In the genomic region with DNA sequence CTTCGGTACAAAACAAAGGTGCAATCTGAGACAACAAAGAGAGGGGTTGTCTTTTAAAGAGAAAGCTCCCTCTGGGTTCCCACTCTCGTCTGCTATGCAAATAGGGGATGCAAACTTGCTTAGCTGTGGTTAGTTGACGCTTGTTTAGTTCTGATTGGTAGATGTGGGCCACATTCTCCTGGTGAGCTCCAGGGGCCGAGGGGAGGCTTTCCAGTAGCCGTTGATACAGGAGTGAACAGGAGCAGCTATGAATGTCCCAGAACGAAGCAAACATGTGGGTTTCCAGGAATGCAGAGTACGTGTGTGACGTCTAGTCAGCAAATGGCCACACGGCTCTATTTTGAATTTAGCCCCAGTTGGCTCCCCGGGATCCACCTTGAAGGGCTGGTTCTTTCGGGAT, we compare ENCODE assay signal across 15 cellular contexts. TPM values are rescaled to one million over a fixed set of nuclear protein-coding genes. Genes with fewer than 3 reads are reported as not detected.
DNase-seq lines count a peak whose midpoint lies in the region; ATAC-seq and TF ChIP-seq lines count a peak whose summit lies in the region.
"Had no signal": no experiment of that assay in that cellular context is flagged by ENCODE, and none has a peak within 500 bp of the region (broad histone marks: within the 10 kb centered on the region; RNA-seq: fewer than 3 reads in every experiment).

No MANE protein-coding gene starts in this region.

- H3K27me3 Mint-ChIP-seq in osteocyte (ENCODE audit: unreplicated experiment): peaks cover 51% of the 10 kb centered on the region

- H3K36me3 Mint-ChIP-seq in osteocyte (ENCODE audit: unreplicated experiment): peaks cover 3% of the 10 kb centered on the region

- H3K9me3 ChIP-seq in HEK293 (ENCODE audit: control insufficient read depth, insufficient read depth, low read depth, low read length) (no peaks in the 10 kb centered on the region; the same call in 1 of the 2 replicates), OCI-LY7 (ENCODE audit: low read length) (0 out of 2 replicates have a peak, but pooled peaks cover 16% of the 10 kb centered on the region), fibroblast of lung (ENCODE audit: control insufficient read depth, insufficient read depth, low read depth, low read length) (no peaks in the 10 kb centered on the region)
- peaks cover 5% of the 10 kb centered on the region for H3K9me3 ChIP-seq in effector memory CD4-positive, alpha-beta T cell (ENCODE audit: control insufficient read depth, low read length)
- H3K9me3 ChIP-seq: esophagus squamous epithelium had no signal

- no peak overlapping the region for H3K27ac Mint-ChIP-seq in osteocyte (ENCODE audit: unreplicated experiment)
- H3K27ac Mint-ChIP-seq: natural killer cell had no signal

- CTCF ChIA-PET in HEK293 (lab: Yijun Ruan, JAX) (interaction anchor here (0.5 to 5.2 kb wide), 5 partner anchors 13 to 433 kb away, joined by 3 to 26 read pairs (median 4); no protein-coding TSS in a partner anchor), OCI-LY7 (lab: Charles Lee; ENCODE audit: unreplicated experiment) (no interaction called here)

- H3K4me1 Mint-ChIP-seq in osteocyte (ENCODE audit: unreplicated experiment): peaks cover 4% of the 10 kb centered on the region

- POLR2A ChIA-PET in HEK293 (lab: Yijun Ruan, JAX) (no interaction called here), OCI-LY7 (lab: Charles Lee) (interaction anchor here (0.6 to 0.7 kb wide), 2 partner anchors 559 to 621 kb away, joined by 3 read pairs; no protein-coding TSS in a partner anchor)

- DNase-seq in OCI-LY7 (ENCODE audit: low spot score) (no peak), fibroblast of lung (ENCODE audit: low read depth in 2 of 2) (peak; percentile 1 to 3), osteocyte (ENCODE audit: extremely low spot score, unreplicated experiment) (peak; percentile 57), NCI-H2196 (lab: John Stamatoyannopoulos, UW; ENCODE audit: unreplicated experiment) (no peak), globus pallidus (ENCODE audit: low spot score) (no peak)
- no peak for DNase-seq in effector memory CD4-positive, alpha-beta T cell
- DNase-seq: activated naive CD4-positive, alpha-beta T cell; esophagus squamous epithelium; kidney glomerular epithelial cell; natural killer cell; OCI-M1; T-helper 2 cell had no signal

- H3K9ac ChIP-seq in fibroblast of lung (ENCODE audit: insufficient read depth, low read length): no peak overlapping the region

- peak overlapping the region; percentile 18; the same call in 1 of the 2 replicates for H3K4me2 ChIP-seq in OCI-LY7 (ENCODE audit: low read length)
- no peak overlapping the region for H3K4me2 ChIP-seq in fibroblast of lung (ENCODE audit: extremely low read depth, insufficient read depth, low read length)

- H3K9me2 ChIP-seq in OCI-LY7 (ENCODE audit: insufficient read depth, low read length): no peaks in the 10 kb centered on the region

- no peaks in the 10 kb centered on the region for H3K4me1 ChIP-seq in HEK293 (ENCODE audit: control insufficient read depth, insufficient read depth, low read length)
- H3K4me1 ChIP-seq in OCI-LY7 (ENCODE audit: insufficient read depth, low read length, poor library complexity, severe bottlenecking): peaks cover 6% of the 10 kb centered on the region
- H3K4me1 ChIP-seq in fibroblast of lung (ENCODE audit: control insufficient read depth, extremely low read depth, insufficient read depth, low read length): no peaks in the 10 kb centered on the region
- peaks cover 6% of the 10 kb centered on the region for H3K4me1 ChIP-seq in effector memory CD4-positive, alpha-beta T cell (ENCODE audit: control insufficient read depth, insufficient read depth, low read length, poor library complexity, severe bottlenecking)

- intact Hi-C loops in OCI-LY7 (cut with micrococcal nuclease; ENCODE audit: unreplicated experiment): no loop called here

- no peak for TF ChIP-seq CTCF in HEK293 (tag by site-specific recombination; IDR thresholded peaks at IDR 0.05)
- no peak for TF ChIP-seq CTCF in OCI-LY7 (conservative IDR thresholded peaks at IDR 0.05; ENCODE audit: low read length)
- no peak for TF ChIP-seq CTCF in fibroblast of lung (conservative IDR thresholded peaks at IDR 0.05 in 1 of 2, IDR thresholded peaks at IDR 0.05 in 1 of 2; ENCODE audit: low read depth in 1 of 2, low read length in 2 of 2)
- TF ChIP-seq CTCF in osteocyte (IDR thresholded peaks at IDR 0.05): no peak

- BruUV-seq in OCI-LY7 (replicated peaks; lab: Mats Ljungman, UMichigan): no TSS peak

- H3K36me3 ChIP-seq in HEK293 (ENCODE audit: control insufficient read depth in 2 of 2, insufficient read depth in 1 of 2, low read length in 2 of 2) (no peaks in the 10 kb centered on the region), OCI-LY7 (ENCODE audit: insufficient read depth, low read length) (no peaks in the 10 kb centered on the region), fibroblast of lung (ENCODE audit: control insufficient read depth, insufficient read depth, low read length) (no peaks in the 10 kb centered on the region)
- no peaks in the 10 kb centered on the region for H3K36me3 ChIP-seq in effector memory CD4-positive, alpha-beta T cell (ENCODE audit: control insufficient read depth, insufficient read depth, low read length)
- H3K36me3 ChIP-seq: esophagus squamous epithelium had no signal

- ATAC-seq in GM21619 (IDR thresholded peaks at IDR 0.05; ENCODE audit: unreplicated experiment): no peak
- ATAC-seq: natural killer cell had no signal

- H3K4me3 ChIP-seq in HEK293 (ENCODE audit: low read depth, low read length) (no peak overlapping the region), OCI-LY7 (ENCODE audit: low read depth, low read length, poor library complexity, severe bottlenecking) (no peak overlapping the region), fibroblast of lung (replicated peaks in 1 of 4; ENCODE audit: control extremely low read depth in 1 of 4, insufficient read depth in 1 of 4, low read depth in 3 of 4, low read length in 4 of 4) (no peak overlapping the region)
- no peak overlapping the region for H3K4me3 ChIP-seq in effector memory CD4-positive, alpha-beta T cell (ENCODE audit: insufficient read depth, low read depth, low read length, poor library complexity, severe bottlenecking)
- H3K4me3 ChIP-seq: esophagus squamous epithelium had no signal

- H3K79me2 ChIP-seq in OCI-LY7 (ENCODE audit: insufficient read depth, low read depth, low read length) (no peaks in the 10 kb centered on the region), fibroblast of lung (ENCODE audit: control insufficient read depth, insufficient read depth, low read length) (no peaks in the 10 kb centered on the region)

- peaks cover 2% of the 10 kb centered on the region for H3K27me3 ChIP-seq in fibroblast of lung (ENCODE audit: control insufficient read depth, insufficient read depth, low read length)
- no peaks in the 10 kb centered on the region for H3K27me3 ChIP-seq in effector memory CD4-positive, alpha-beta T cell (replicated peaks; ENCODE audit: control insufficient read depth, insufficient read depth, low read length, poor library complexity, severe bottlenecking)

- no peak overlapping the region for H3K27ac ChIP-seq in HEK293 (ENCODE audit: extremely low read depth, low read depth, low read length)
- H3K27ac ChIP-seq in OCI-LY7 (ENCODE audit: low read depth, low read length, poor library complexity, severe bottlenecking): no peak overlapping the region
- no peak overlapping the region for H3K27ac ChIP-seq in fibroblast of lung (ENCODE audit: insufficient read depth, low read length)
- H3K27ac ChIP-seq in effector memory CD4-positive, alpha-beta T cell (ENCODE audit: insufficient read depth, low read length, poor library complexity, severe bottlenecking): no peak overlapping the region
- H3K27ac ChIP-seq: C4-2B, esophagus squamous epithelium had no signal

- no peak overlapping the region for H3K4me3 Mint-ChIP-seq in osteocyte (ENCODE audit: unreplicated experiment)
- H3K4me3 Mint-ChIP-seq: natural killer cell had no signal

- peaks cover 11% of the 10 kb centered on the region for H3K9me3 Mint-ChIP-seq in osteocyte (ENCODE audit: unreplicated experiment)

- H2AFZ ChIP-seq in OCI-LY7 (ENCODE audit: low read length) (0 out of 2 replicates have a peak overlapping the region, but pooled peaks have one; percentile 26), fibroblast of lung (ENCODE audit: low read length) (no peak overlapping the region)

- no peaks in the 10 kb centered on the region for H4K20me1 ChIP-seq in OCI-LY7 (ENCODE audit: insufficient read depth, low read length)
- no peaks in the 10 kb centered on the region for H4K20me1 ChIP-seq in fibroblast of lung (ENCODE audit: control insufficient read depth, extremely low read depth, insufficient read depth, low read length)

RNA-seq across cellular contexts. Expression of gene TFF2, which starts 14.7 kb away (rescaled TPM):
- not detected in 2 replicates for total RNA-seq in OCI-LY7 (2014; rRNA removed; shearing (Covaris generic))
- total RNA-seq in OCI-LY7 (2022) (not detected in 2 replicates), fibroblast of lung (not detected in 2 replicates), osteocyte (not detected in 2 replicates)
- not detected in 2 replicates for polyA plus RNA-seq in fibroblast of lung
- not detected in 2 replicates for polyA plus RNA-seq in fibroblast of lung (2012)
- not detected in 2 replicates for polyA minus RNA-seq in fibroblast of lung (ENCODE audit: low replicate concordance)
- total RNA-seq: natural killer cell had no signal

RNA-seq across cellular contexts. Expression of gene TFF3, which starts 20.9 kb away (rescaled TPM):
- total RNA-seq in OCI-LY7 (2014; rRNA removed; shearing (Covaris generic)): not detected in 2 replicates
- total RNA-seq in OCI-LY7 (2022) (not detected in 2 replicates), fibroblast of lung (not detected in 2 replicates), osteocyte (46.1 and 50.3 TPM in 2 replicates)
- polyA plus RNA-seq in fibroblast of lung: not detected in 2 replicates
- not detected in 2 replicates for polyA plus RNA-seq in fibroblast of lung (2012)
- polyA minus RNA-seq in fibroblast of lung (ENCODE audit: low replicate concordance): not detected in 2 replicates
- total RNA-seq: natural killer cell had no signal

RNA-seq across cellular contexts. Expression of gene TFF1, which starts 30.3 kb away (rescaled TPM):
- total RNA-seq in OCI-LY7 (2014; rRNA removed; shearing (Covaris generic)): not detected in 2 replicates
- not detected in 2 replicates for total RNA-seq in OCI-LY7 (2022)
- total RNA-seq in fibroblast of lung: not detected in 2 replicates
- not detected in 2 replicates for polyA plus RNA-seq in fibroblast of lung
- not detected in 2 replicates for polyA plus RNA-seq in fibroblast of lung (2012)
- polyA minus RNA-seq in fibroblast of lung (ENCODE audit: low replicate concordance): not detected in 2 replicates
- total RNA-seq in osteocyte: not detected in 2 replicates
- total RNA-seq: esophagus squamous epithelium, natural killer cell had no signal

RNA-seq across cellular contexts. Expression of gene TMPRSS3, which starts 59.8 kb away (rescaled TPM):
- total RNA-seq in OCI-LY7 (2014; rRNA removed; shearing (Covaris generic)): not detected in 2 replicates
- total RNA-seq in OCI-LY7 (2022) (not detected in 2 replicates), fibroblast of lung (not detected in 2 replicates), osteocyte (not detected in 2 replicates)
- not detected in 2 replicates for polyA plus RNA-seq in fibroblast of lung
- polyA plus RNA-seq in fibroblast of lung (2012): not detected in 2 replicates
- polyA minus RNA-seq in fibroblast of lung (ENCODE audit: low replicate concordance): not detected in 2 replicates

Comparison
In these comparisons a context has a peak if more than half of its experiments do, and no peak if none do; other contexts are left out.
1. DNase-seq: peak in fibroblast of lung (2 of 2) and osteocyte (single experiment); none in OCI-LY7 (single experiment), NCI-H2196 (single experiment), effector memory CD4-positive, alpha-beta T cell (0 of 3) and globus pallidus (single experiment).
2. RNA of gene TFF3, which starts 20.9 kb away (total RNA-seq): 46.1 to 50.3 TPM in osteocyte; not detected in OCI-LY7 and not detected in fibroblast of lung; every median in the first group is over 10 times any median in the second.